Comparison of ENCODE assay signal across 1 cellular context in the genomic region with DNA sequence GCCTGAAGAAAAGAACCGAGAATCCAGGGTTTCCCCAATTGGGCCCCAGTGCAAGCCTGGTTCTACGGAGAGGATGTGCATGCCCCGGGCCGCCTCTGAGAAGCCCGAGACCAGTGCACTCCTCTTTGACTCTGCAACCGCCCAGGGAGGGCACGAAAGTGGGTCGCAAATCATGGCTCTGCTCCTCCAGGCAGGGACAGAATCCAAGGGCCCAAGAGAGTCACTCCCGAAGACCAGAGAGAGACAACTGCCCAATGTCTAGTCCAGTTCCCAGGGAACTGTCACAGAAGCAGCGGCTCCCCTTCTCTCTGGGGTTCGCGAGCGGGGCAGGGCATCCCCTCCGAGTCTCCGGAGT.
TF ChIP-seq lines count a peak whose summit lies in the region.

No MANE protein-coding gene starts in this region.

TF ChIP-seq in WTC11, 78 proteins besides CTCF, POLR2A, EP300 and RAD21 (continued from another document):
- TF ChIP-seq AR (CRISPR knock-in tag; IDR thresholded peaks at IDR 0.05) = no peak
- no peak for TF ChIP-seq NR1H2 (CRISPR knock-in tag; IDR thresholded peaks at IDR 0.05)
